In the genomic region with DNA sequence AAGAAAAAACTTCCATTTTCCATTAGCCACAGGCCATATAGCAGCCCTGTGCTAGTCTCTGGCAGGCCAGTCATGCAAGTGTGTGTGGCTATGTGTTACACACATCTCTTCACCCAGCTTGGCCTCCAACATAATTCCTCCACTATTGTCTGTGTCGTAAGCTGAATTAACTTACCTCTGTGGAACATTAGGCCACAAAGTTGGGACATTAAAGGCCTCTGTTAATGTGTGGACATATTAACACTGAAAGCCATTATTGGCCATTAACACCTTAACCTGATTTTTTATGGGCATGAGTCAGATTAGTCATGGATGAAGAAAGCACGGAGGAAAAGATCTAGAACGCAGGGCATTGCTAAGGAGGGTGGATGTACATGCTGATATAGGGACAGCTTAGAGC, we compare ENCODE assay signal across 26 cellular contexts.
DNase-seq lines count a peak whose midpoint lies in the region; ATAC-seq, FAIRE-seq and TF ChIP-seq lines count a peak whose summit lies in the region.
"Had no signal": no experiment of that assay in that cellular context is flagged by ENCODE, and none has a peak within 500 bp of the region (broad histone marks: within the 10 kb centered on the region; RNA-seq: fewer than 3 reads in every experiment).

No MANE protein-coding gene starts in this region.

- POLR2A ChIA-PET in HepG2 (lab: Yijun Ruan, JAX) = no interaction called here

- no peak overlapping the region for H3K4me3 ChIP-seq in liver (ENCODE audit: low read depth in 1 of 3, low read length in 3 of 3)
- no peak overlapping the region for H3K4me3 ChIP-seq in HepG2 (replicated peaks in 1 of 3; ENCODE audit: insufficient read depth in 1 of 3, low read depth in 2 of 3, low read length in 3 of 3)
- no peak overlapping the region for H3K4me3 ChIP-seq in trophoblast cell (ENCODE audit: low read depth, low read length)
- no peak overlapping the region for H3K4me3 ChIP-seq in mesenchymal stem cell (ENCODE audit: insufficient read depth in 1 of 2, low read depth in 1 of 2, low read length in 2 of 2)
- H3K4me3 ChIP-seq: neural progenitor cell, SK-N-MC, skin epidermis, tibial artery had no signal

- peak overlapping the region; percentile 60 to 71 for H3K27ac ChIP-seq in liver (ENCODE audit: low read depth in 1 of 2, low read length in 2 of 2)
- H3K27ac ChIP-seq in HepG2 (ENCODE audit: extremely low read length, insufficient read depth, low read length) = no peak overlapping the region
- H3K27ac ChIP-seq in trophoblast cell (ENCODE audit: low read depth, low read length) = peak overlapping the region; percentile 59
- H3K27ac ChIP-seq in mesenchymal stem cell (ENCODE audit: low read length, poor library complexity, severe bottlenecking) = no peak overlapping the region
- H3K27ac ChIP-seq: HL-60, neural progenitor cell, SK-N-MC had no signal

- TF ChIP-seq RAD21 in liver (IDR thresholded peaks at IDR 0.05) = no peak
- no peak for TF ChIP-seq RAD21 in HepG2 (CRISPR knock-in tag; IDR thresholded peaks at IDR 0.05)

- H3K18ac ChIP-seq in trophoblast cell (ENCODE audit: low read length) (no peak overlapping the region), mesenchymal stem cell (ENCODE audit: low read depth in 1 of 2, low read length in 2 of 2) (no peak overlapping the region)

- H3K4me2 ChIP-seq in HepG2 (ENCODE audit: low read depth, low read length) (no peak overlapping the region), trophoblast cell (ENCODE audit: low read length) (no peak overlapping the region), mesenchymal stem cell (ENCODE audit: low read length, poor library complexity, severe bottlenecking) (no peak overlapping the region)
- H3K4me2 ChIP-seq: neural progenitor cell had no signal

- H3K9me3 ChIP-seq in liver (ENCODE audit: control insufficient read depth in 4 of 4, low read length in 3 of 4) (no peaks in the 10 kb centered on the region), HepG2 (ENCODE audit: low read length) (no peaks in the 10 kb centered on the region), trophoblast cell (ENCODE audit: insufficient read depth, low read depth, low read length) (no peaks in the 10 kb centered on the region), mesenchymal stem cell (ENCODE audit: control insufficient read depth, low read length) (no peaks in the 10 kb centered on the region)
- H3K9me3 ChIP-seq: tibial artery had no signal

- CTCF ChIA-PET in HepG2 (lab: Yijun Ruan, JAX; ENCODE audit: low intra/inter-chr PET ratio, low total read pairs) = no interaction called here

- no peaks in the 10 kb centered on the region for H3K27me3 Mint-ChIP-seq in activated naive CD8-positive, alpha-beta T cell treated with anti-CD3 and anti-CD28 coated beads for 36 hours
- H3K27me3 Mint-ChIP-seq: B cell had no signal

- H3K79me1 ChIP-seq in trophoblast cell (ENCODE audit: low read length) (peaks cover 10% of the 10 kb centered on the region), mesenchymal stem cell (replicated peaks; ENCODE audit: low read length, poor library complexity, severe bottlenecking) (peaks cover 2% of the 10 kb centered on the region)

- TF ChIP-seq CTCF in liver (IDR thresholded peaks at IDR 0.05; ENCODE audit: low read depth, low read length, missing input control) (no peak), HepG2 (CRISPR knock-in tag; IDR thresholded peaks at IDR 0.05) (no peak)

- H3K9ac ChIP-seq in liver (ENCODE audit: low read depth in 1 of 2, low read length in 2 of 2) (no peak overlapping the region), HepG2 (ENCODE audit: insufficient read depth, low read depth, low read length) (no peak overlapping the region), trophoblast cell (ENCODE audit: low read length) (no peak overlapping the region), mesenchymal stem cell (ENCODE audit: low read length) (no peak overlapping the region)
- H3K9ac ChIP-seq: neural progenitor cell had no signal

- H2BK5ac ChIP-seq in trophoblast cell (ENCODE audit: low read depth, low read length, poor library complexity) (peak overlapping the region; percentile 27), mesenchymal stem cell (ENCODE audit: low read depth, low read length, poor library complexity, severe bottlenecking) (no peak overlapping the region)

- H3K36me3 ChIP-seq in liver (ENCODE audit: control insufficient read depth in 4 of 4, insufficient read depth in 3 of 4, low read depth in 1 of 4, low read length in 3 of 4) (peaks cover 3 to 29% (median 27%) of the 10 kb centered on the region in 4 donors), HepG2 (replicated peaks in 1 of 2; ENCODE audit: control insufficient read depth in 1 of 2, insufficient read depth in 2 of 2, low read length in 2 of 2) (peaks cover 40 to 82% of the 10 kb centered on the region in 2 experiments), trophoblast cell (ENCODE audit: control insufficient read depth in 1 of 2, insufficient read depth in 2 of 2, low read length in 2 of 2) (peaks cover 15 to 48% of the 10 kb centered on the region in 2 experiments), mesenchymal stem cell (ENCODE audit: control insufficient read depth in 1 of 2, insufficient read depth in 2 of 2, low read depth in 1 of 2, low read length in 2 of 2) (peaks cover 14 to 93% of the 10 kb centered on the region in 2 experiments)
- H3K36me3 ChIP-seq: neural progenitor cell had no signal

- H3K23ac ChIP-seq in trophoblast cell (ENCODE audit: low read length) (peak overlapping the region; percentile 90), mesenchymal stem cell (ENCODE audit: low read length in 2 of 2) (no peak overlapping the region)

- peaks cover 0 to 8% (median 6%) of the 10 kb centered on the region in 4 donors for H3K4me1 ChIP-seq in liver (ENCODE audit: control insufficient read depth in 4 of 4, insufficient read depth in 4 of 4, low read length in 3 of 4)
- H3K4me1 ChIP-seq in HepG2 (ENCODE audit: insufficient read depth, low read length) = no peaks in the 10 kb centered on the region
- H3K4me1 ChIP-seq in trophoblast cell (ENCODE audit: control insufficient read depth in 1 of 2, insufficient read depth in 2 of 2, low read length in 2 of 2) = peaks cover 11 to 14% of the 10 kb centered on the region in 2 experiments
- H3K4me1 ChIP-seq in mesenchymal stem cell (ENCODE audit: control insufficient read depth, insufficient read depth, low read depth, low read length) = peaks cover 1% of the 10 kb centered on the region
- H3K4me1 ChIP-seq: neural progenitor cell had no signal

- H3K79me2 ChIP-seq in HepG2 (ENCODE audit: insufficient read depth, low read length) (no peaks in the 10 kb centered on the region), trophoblast cell (ENCODE audit: control insufficient read depth, insufficient read depth, low read length, poor library complexity) (no peaks in the 10 kb centered on the region)

- H3K9me3 Mint-ChIP-seq in activated naive CD8-positive, alpha-beta T cell treated with anti-CD3 and anti-CD28 coated beads for 36 hours = no peaks in the 10 kb centered on the region
- H3K9me3 Mint-ChIP-seq: CD8-positive, alpha-beta T cell; immature natural killer cell; neural progenitor cell; stimulated activated naive CD8-positive, alpha-beta T cell treated with anti-CD3 and anti-CD28 coated beads, Interleukin-15, amount 100 ng/mL, for 72 hours had no signal

- H3K4me1 Mint-ChIP-seq in activated naive CD8-positive, alpha-beta T cell treated with anti-CD3 and anti-CD28 coated beads for 36 hours = no peaks in the 10 kb centered on the region
- H3K4me1 Mint-ChIP-seq: B cell; immature natural killer cell; neural progenitor cell; stimulated activated naive CD8-positive, alpha-beta T cell treated with anti-CD3 and anti-CD28 coated beads, Interleukin-15, amount 100 ng/mL, for 72 hours had no signal

- in situ Hi-C loops in HepG2 (cut with HindIII; ENCODE audit: extremely low pct_ligation_motif_present, low pct_unique_long_range_greater_than_20kb) = no loop called here

- H3K27ac Mint-ChIP-seq in activated naive CD8-positive, alpha-beta T cell treated with anti-CD3 and anti-CD28 coated beads for 36 hours = no peak overlapping the region
- H3K27ac Mint-ChIP-seq: B cell; CD8-positive, alpha-beta T cell; immature natural killer cell; neural progenitor cell; stimulated activated naive CD8-positive, alpha-beta T cell treated with anti-CD3 and anti-CD28 coated beads, Interleukin-15, amount 100 ng/mL, for 72 hours had no signal

- no peak overlapping the region for H3K4me3 Mint-ChIP-seq in activated naive CD8-positive, alpha-beta T cell treated with anti-CD3 and anti-CD28 coated beads for 36 hours
- H3K4me3 Mint-ChIP-seq: B cell; CD8-positive, alpha-beta T cell; immature natural killer cell; neural progenitor cell; stimulated activated naive CD8-positive, alpha-beta T cell treated with anti-CD3 and anti-CD28 coated beads, Interleukin-15, amount 100 ng/mL, for 72 hours had no signal

- DNase-seq in HepG2 (ENCODE audit: low spot score) (no peak), left ventricle myocardium superior (no peak), trophoblast cell (no peak), mesenchymal stem cell (no peak), medulla oblongata (ENCODE audit: extremely low spot score) (no peak)
- DNase-seq in activated naive CD8-positive, alpha-beta T cell treated with anti-CD3 and anti-CD28 coated beads for 36 hours = no peak
- DNase-seq: activated effector memory CD4-positive, alpha-beta T cell treated with anti-CD3 and anti-CD28 coated beads, Interleukin-2, amount 50 U/mL, for 16 hours; activated T-cell treated with anti-CD3 and anti-CD28 coated beads for 4 hours; CD8-positive, alpha-beta T cell; hippocampal formation; immature natural killer cell; Karpas-422; NCI-H1436; NCI-H446 treated with DMSO at 0.1 percent for 48 hours; posterior cingulate gyrus; RPMI8226; stimulated activated naive CD8-positive, alpha-beta T cell treated with anti-CD3 and anti-CD28 coated beads, Interleukin-15, amount 100 ng/mL, for 72 hours; T-helper 2 cell; tibial artery had no signal

- no peak for FAIRE-seq in HepG2 (lab: Jason Lieb, UNC)

- 97% methylated on average over 3 of the region's 3 CpGs for WGBS in liver
- WGBS in HepG2 (ENCODE audit: low lambda C conversion rate) = 98% methylated on average over 3 of the region's 3 CpGs
- WGBS in trophoblast cell (ENCODE audit: extremely low coverage, insufficient coverage, insufficient read length) = no CpG with 5 or more reads among the region's 3 CpGs
- WGBS in mesenchymal stem cell = 95% methylated on average over 3 of the region's 3 CpGs

- H4K8ac ChIP-seq in trophoblast cell (ENCODE audit: low read depth, low read length) (no peak overlapping the region), mesenchymal stem cell (ENCODE audit: low read length) (no peak overlapping the region)

- no peak overlapping the region for H2AK5ac ChIP-seq in trophoblast cell (ENCODE audit: low read length)
- no peak overlapping the region for H2AK5ac ChIP-seq in mesenchymal stem cell (ENCODE audit: low read length, severe bottlenecking)

- no peak overlapping the region for H2BK12ac ChIP-seq in trophoblast cell (ENCODE audit: low read length)
- H2BK12ac ChIP-seq in mesenchymal stem cell (ENCODE audit: low read length in 2 of 2) = no peak overlapping the region

- intact Hi-C loops in HepG2 (cut with micrococcal nuclease; ENCODE audit: unreplicated experiment) = no loop called here
- intact Hi-C loops in left ventricle myocardium superior (cut with micrococcal nuclease) = no loop called here

- H4K12ac ChIP-seq in trophoblast cell (ENCODE audit: low read depth, low read length) = no peak overlapping the region

- no peak overlapping the region for H2BK15ac ChIP-seq in mesenchymal stem cell (ENCODE audit: low read depth, poor library complexity, severe bottlenecking)

- no TSS peak for BruUV-seq in HepG2 (replicated peaks; lab: Mats Ljungman, UMichigan)

- ATAC-seq in HepG2 (no peak), left ventricle myocardium superior (peak; percentile 7), GM18868 (IDR thresholded peaks at IDR 0.05; ENCODE audit: unreplicated experiment) (no peak)
- ATAC-seq: CD8-positive, alpha-beta T cell; stimulated activated naive CD8-positive, alpha-beta T cell treated with anti-CD3 and anti-CD28 coated beads, Interleukin-15, amount 100 ng/mL, for 72 hours had no signal

- H2AFZ ChIP-seq in HepG2 (ENCODE audit: low read length) (no peak overlapping the region), trophoblast cell (ENCODE audit: insufficient read depth, low read length, poor library complexity) (no peak overlapping the region), mesenchymal stem cell (ENCODE audit: low read depth, low read length) (no peak overlapping the region)
- H2AFZ ChIP-seq: neural progenitor cell had no signal

- H4K20me1 ChIP-seq in HepG2 (ENCODE audit: insufficient read depth, low read length) = no peaks in the 10 kb centered on the region

- H4K91ac ChIP-seq in trophoblast cell (ENCODE audit: low read depth, low read length) (peak overlapping the region; percentile 19), mesenchymal stem cell (ENCODE audit: low read length) (no peak overlapping the region)

- H3K14ac ChIP-seq in trophoblast cell (ENCODE audit: low read length) = no peak overlapping the region
- H3K14ac ChIP-seq in mesenchymal stem cell (ENCODE audit: low read length in 2 of 2) = no peak overlapping the region

- no peak for TF ChIP-seq EP300 in HepG2 (IDR thresholded peaks at IDR 0.05; ENCODE audit: low read depth in 2 of 2, low read length in 2 of 2)
- no peak for TF ChIP-seq EP300 in HepG2 (CRISPR knock-in tag; IDR thresholded peaks at IDR 0.05; ENCODE audit: borderline replicate concordance)

- H2BK120ac ChIP-seq in trophoblast cell (ENCODE audit: insufficient read depth, low read length, poor library complexity) (peak overlapping the region; percentile 15), mesenchymal stem cell (ENCODE audit: low read depth, low read length) (no peak overlapping the region)

- H3K27me3 ChIP-seq in liver (ENCODE audit: control insufficient read depth in 4 of 4, insufficient read depth in 4 of 4, low read length in 3 of 4) (no peaks in the 10 kb centered on the region), HepG2 (ENCODE audit: control insufficient read depth in 1 of 2, insufficient read depth in 2 of 2, low read length in 2 of 2) (no peaks in the 10 kb centered on the region), trophoblast cell (ENCODE audit: insufficient read depth, low read length) (no peaks in the 10 kb centered on the region), mesenchymal stem cell (ENCODE audit: control insufficient read depth in 1 of 2, insufficient read depth in 1 of 2, low read length in 2 of 2) (no peaks in the 10 kb centered on the region)
- H3K27me3 ChIP-seq: neural progenitor cell, tibial artery had no signal

- H3K36me3 Mint-ChIP-seq in activated naive CD8-positive, alpha-beta T cell treated with anti-CD3 and anti-CD28 coated beads for 36 hours = no peaks in the 10 kb centered on the region
- H3K36me3 Mint-ChIP-seq: CD8-positive, alpha-beta T cell; immature natural killer cell had no signal

- no peak for TF ChIP-seq POLR2A in HepG2 (IDR thresholded peaks at IDR 0.05; ENCODE audit: insufficient read depth in 1 of 2, low read depth in 2 of 2, low read length in 2 of 2)

- H3K4ac ChIP-seq in trophoblast cell (ENCODE audit: low read depth, low read length) (no peak overlapping the region), mesenchymal stem cell (ENCODE audit: low read depth in 1 of 2, low read length in 2 of 2) (no peak overlapping the region)

Comparison
In these comparisons a context has a peak if more than half of its experiments do, and no peak if none do; other contexts are left out.
1. H3K27ac ChIP-seq: peak in liver (2 of 2) and trophoblast cell (single experiment); none in HepG2 (single experiment) and mesenchymal stem cell (single experiment).